Comparison of ENCODE assay signal across 8 cellular contexts in genomic region chr5:43020294-43020711, GRCh38. TPM values are rescaled to one million over a fixed set of nuclear protein-coding genes. Genes with fewer than 3 reads are reported as not detected.
DNase-seq lines count a peak whose midpoint lies in the region; ATAC-seq and TF ChIP-seq lines count a peak whose summit lies in the region.

No MANE protein-coding gene starts in this region.

- H3K27me3 ChIP-seq in hepatocyte = peaks cover 25% of the 10 kb centered on the region

- peaks cover 4% of the 10 kb centered on the region for H3K4me1 ChIP-seq in hepatocyte (ENCODE audit: insufficient read depth)

- H3K9me2 ChIP-seq in hepatocyte (replicated peaks; ENCODE audit: insufficient read depth) = no peaks in the 10 kb centered on the region

- H3K27ac Mint-ChIP-seq in activated T-cell treated with anti-CD3 and anti-CD28 coated beads, Interleukin-2, amount 50 U/mL, for 24 hours = peak overlapping the region; percentile 99

- H3K9me3 ChIP-seq in hepatocyte (ENCODE audit: low read depth) = no peaks in the 10 kb centered on the region

- DNase-seq in GM10266 (ENCODE audit: extremely low spot score) (no peak), hepatocyte (ENCODE audit: low spot score) (no peak), T-helper 9 cell (no peak), superior temporal gyrus (ENCODE audit: extremely low spot score) (no peak)
- no peak for DNase-seq in Jurkat, Clone E6-1 (ENCODE audit: low read depth, low spot score)
- DNase-seq in activated T-cell treated with anti-CD3 and anti-CD28 coated beads, Interleukin-2, amount 50 U/mL, for 24 hours = peak; percentile 73
- peak; percentile 27 for DNase-seq in stimulated activated CD4-positive, alpha-beta T cell treated with anti-CD3 and anti-CD28 coated beads, Interleukin-4, amount 100 ng/mL, for 24 hours

- H3K79me2 ChIP-seq in hepatocyte = peaks cover 19% of the 10 kb centered on the region

- H3K36me3 Mint-ChIP-seq in activated T-cell treated with anti-CD3 and anti-CD28 coated beads, Interleukin-2, amount 50 U/mL, for 24 hours (ENCODE audit: low read depth) = peaks cover 17% of the 10 kb centered on the region

- peaks cover 43% of the 10 kb centered on the region for H3K4me1 Mint-ChIP-seq in activated T-cell treated with anti-CD3 and anti-CD28 coated beads, Interleukin-2, amount 50 U/mL, for 24 hours (ENCODE audit: low read depth)

- no peaks in the 10 kb centered on the region for H3K9me3 Mint-ChIP-seq in activated T-cell treated with anti-CD3 and anti-CD28 coated beads, Interleukin-2, amount 50 U/mL, for 24 hours

- H3K27me3 Mint-ChIP-seq in activated T-cell treated with anti-CD3 and anti-CD28 coated beads, Interleukin-2, amount 50 U/mL, for 24 hours = no peaks in the 10 kb centered on the region

- peak; percentile 6 for TF ChIP-seq CTCF in GM10266 (IDR thresholded peaks at IDR 0.05; ENCODE audit: control insufficient read depth, insufficient read depth, low read depth, missing control alignments)
- no peak for TF ChIP-seq CTCF in hepatocyte (IDR thresholded peaks at IDR 0.05; ENCODE audit: poor library complexity)

- peak overlapping the region; percentile 96 for H3K4me2 ChIP-seq in hepatocyte

- peak; percentile 13 for ATAC-seq in GM21529 (IDR thresholded peaks at IDR 0.05; ENCODE audit: unreplicated experiment)

- peak overlapping the region; percentile 61 for H3K4me3 ChIP-seq in Jurkat, Clone E6-1 (ENCODE audit: low read length)
- peak overlapping the region; percentile 73 for H3K4me3 ChIP-seq in hepatocyte

- H4K20me1 ChIP-seq in hepatocyte (ENCODE audit: insufficient read depth, poor library complexity, severe bottlenecking) = no peaks in the 10 kb centered on the region

- no peaks in the 10 kb centered on the region for H3K36me3 ChIP-seq in hepatocyte (replicated peaks; ENCODE audit: insufficient read depth, low read depth)

- H3K4me3 Mint-ChIP-seq in activated T-cell treated with anti-CD3 and anti-CD28 coated beads, Interleukin-2, amount 50 U/mL, for 24 hours = peak overlapping the region; percentile 95

- WGBS in hepatocyte (ENCODE audit: low lambda C conversion rate, missing lambda C conversion rate) = 7% methylated on average over 14 of the region's 14 CpGs

- peak overlapping the region; percentile 41 for H2AFZ ChIP-seq in hepatocyte

- peak overlapping the region; percentile 93 for H3K27ac ChIP-seq in hepatocyte

RNA-seq across cellular contexts. Expression of gene ANXA2R, which starts 19.8 kb away (rescaled TPM):
- polyA plus RNA-seq in Jurkat, Clone E6-1 (2012; ENCODE audit: insufficient read depth, insufficient read length) = 31.8 TPM
- total RNA-seq in hepatocyte = 0.93 and 4.4 TPM in 2 replicates
- polyA plus RNA-seq in hepatocyte = 3.2 and 4.5 TPM in 2 replicates

Comparison
In these comparisons a context has a peak if more than half of its experiments do, and no peak if none do; other contexts are left out.
1. DNase-seq: peak in activated T-cell treated with anti-CD3 and anti-CD28 coated beads, Interleukin-2, amount 50 U/mL, for 24 hours (single experiment) and stimulated activated CD4-positive, alpha-beta T cell treated with anti-CD3 and anti-CD28 coated beads, Interleukin-4, amount 100 ng/mL, for 24 hours (single experiment); none in GM10266 (single experiment), Jurkat, Clone E6-1 (single experiment), hepatocyte (single experiment), T-helper 9 cell (single experiment) and superior temporal gyrus (single experiment).